1 cellular context compared by ENCODE assay signal in genomic region chr1:32990887-32991286, GRCh38.
TF ChIP-seq lines count a peak whose summit lies in the region.

No MANE protein-coding gene starts in this region.

TF ChIP-seq in GM12878, 131 proteins besides CTCF, POLR2A, EP300 and RAD21:
- TF ChIP-seq ATF3 (IDR thresholded peaks at IDR 0.05; ENCODE audit: borderline replicate concordance, extremely low read depth, low read depth, low read length) = no peak
- no peak for TF ChIP-seq TARDBP (IDR thresholded peaks at IDR 0.05; ENCODE audit: borderline replicate concordance)
- no peak for TF ChIP-seq BRCA1 (IDR thresholded peaks at IDR 0.05; ENCODE audit: low read depth, low read length)
- TF ChIP-seq PAX8 (IDR thresholded peaks at IDR 0.05) = no peak
- no peak for TF ChIP-seq MEF2B (IDR thresholded peaks at IDR 0.05; ENCODE audit: partially characterized antibody, poor library complexity, severe bottlenecking)
- no peak for TF ChIP-seq JUND (IDR thresholded peaks at IDR 0.05; ENCODE audit: low read depth, low read length)
- TF ChIP-seq IKZF2 (IDR thresholded peaks at IDR 0.05) = no peak
- no peak for TF ChIP-seq ESRRA (IDR thresholded peaks at IDR 0.05; ENCODE audit: low read length)
- no peak for TF ChIP-seq SUZ12 (IDR thresholded peaks at IDR 0.05; ENCODE audit: unreplicated experiment)
- TF ChIP-seq HDAC6 (IDR thresholded peaks at IDR 0.05; ENCODE audit: unreplicated experiment) = no peak
- TF ChIP-seq PBX3 (IDR thresholded peaks at IDR 0.05; ENCODE audit: insufficient replicate concordance, low read depth, low read length) = no peak
- no peak for TF ChIP-seq BCL3 (IDR thresholded peaks at IDR 0.05; ENCODE audit: borderline replicate concordance, insufficient read depth, low read depth, low read length, poor library complexity, severe bottlenecking)
- TF ChIP-seq LARP7 (IDR thresholded peaks at IDR 0.05) = no peak
- no peak for TF ChIP-seq SMAD5 (IDR thresholded peaks at IDR 0.05; ENCODE audit: low read depth)
TF ChIP-seq in GM12878: peak in this region for 0.
